In the genomic region with DNA sequence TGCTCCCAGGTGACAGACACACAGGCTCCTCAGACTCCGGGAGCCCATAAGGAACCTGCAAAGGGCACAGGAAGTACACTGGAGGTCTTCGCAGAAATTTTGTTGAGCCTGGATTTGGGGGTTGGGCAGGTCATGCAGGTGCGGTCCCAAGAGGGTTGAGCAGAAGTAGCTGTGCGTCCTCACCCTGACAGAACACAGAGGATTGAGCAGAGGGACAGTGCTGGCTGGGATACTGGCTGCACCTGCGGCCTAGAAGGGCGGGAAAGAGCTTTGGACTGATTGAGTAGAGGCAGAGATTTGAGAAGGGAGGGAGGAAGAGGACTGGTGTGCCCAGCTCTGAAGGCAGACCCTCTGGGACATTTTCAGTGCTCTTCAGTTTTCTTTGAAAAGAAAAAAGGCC, we compare ENCODE assay signal across 20 cellular contexts.
DNase-seq lines count a peak whose midpoint lies in the region; ATAC-seq and TF ChIP-seq lines count a peak whose summit lies in the region.
"Had no signal": no experiment of that assay in that cellular context is flagged by ENCODE, and none has a peak within 500 bp of the region (broad histone marks: within the 10 kb centered on the region; RNA-seq: fewer than 3 reads in every experiment).

No MANE protein-coding gene starts in this region.

- H2BK15ac ChIP-seq in mesenchymal stem cell (ENCODE audit: low read depth, poor library complexity, severe bottlenecking) = no peak overlapping the region

- H2BK12ac ChIP-seq in mesenchymal stem cell (ENCODE audit: low read length in 2 of 2) = no peak overlapping the region

- H3K27me3 ChIP-seq in mesenchymal stem cell (ENCODE audit: control insufficient read depth in 1 of 2, insufficient read depth in 1 of 2, low read length in 2 of 2) (no peaks in the 10 kb centered on the region), right cardiac atrium (ENCODE audit: control insufficient read depth, insufficient read depth) (no peaks in the 10 kb centered on the region)

- peak overlapping the region in 1 of 2 experiments; percentile 73 for H3K23ac ChIP-seq in mesenchymal stem cell (ENCODE audit: low read length in 2 of 2)

- no peaks in the 10 kb centered on the region for H3K79me1 ChIP-seq in mesenchymal stem cell (replicated peaks; ENCODE audit: low read length, poor library complexity, severe bottlenecking)

- no peak overlapping the region for H3K4me3 ChIP-seq in mesenchymal stem cell (ENCODE audit: insufficient read depth in 1 of 2, low read depth in 1 of 2, low read length in 2 of 2)
- H3K4me3 ChIP-seq in right cardiac atrium (ENCODE audit: low read length) = no peak overlapping the region
- H3K4me3 ChIP-seq: HAP-1 had no signal

- peak overlapping the region; percentile 54 for H4K91ac ChIP-seq in mesenchymal stem cell (ENCODE audit: low read length)

- no peak overlapping the region for H3K14ac ChIP-seq in mesenchymal stem cell (ENCODE audit: low read length in 2 of 2)

- H2AFZ ChIP-seq in mesenchymal stem cell (ENCODE audit: low read depth, low read length) = no peak overlapping the region

- peak overlapping the region in 1 of 2 experiments; percentile 67 for H3K18ac ChIP-seq in mesenchymal stem cell (ENCODE audit: low read depth in 1 of 2, low read length in 2 of 2)

- H3K27ac Mint-ChIP-seq in activated naive CD8-positive, alpha-beta T cell treated with anti-CD3 and anti-CD28 coated beads, Interleukin-2, amount 10 ng/mL, durations not matched to agents 7 days and 5 days = peak overlapping the region; percentile 26
- H3K27ac Mint-ChIP-seq in activated naive CD8-positive, alpha-beta T cell treated with anti-CD3 and anti-CD28 coated beads for 36 hours = no peak overlapping the region
- peak overlapping the region; percentile 64 for H3K27ac Mint-ChIP-seq in stimulated activated memory B cell treated with anti-CD40 and anti-IgM and Interleukin-4, amounts not matched to agents 10 μg/mL and 1 μg/mL and 100 μg/mL, for 72 hours

- intact Hi-C loops in right cardiac atrium (cut with DNase I) (no loop called here), cardiac septum (cut with DNase I) (no loop called here)

- H3K36me3 ChIP-seq in mesenchymal stem cell (ENCODE audit: control insufficient read depth in 1 of 2, insufficient read depth in 2 of 2, low read depth in 1 of 2, low read length in 2 of 2) = no peaks in the 10 kb centered on the region
- H3K36me3 ChIP-seq: HAP-1 had no signal

- POLR2A ChIA-PET in activated naive CD8-positive, alpha-beta T cell treated with anti-CD3 and anti-CD28 coated beads, Interleukin-2, amount 10 ng/mL, durations not matched to agents 7 days and 5 days (lab: Charles Lee) = interaction anchor here (0.6 kb wide), 1 partner anchor 23 kb away, joined by 3 read pairs; no protein-coding TSS in a partner anchor
- POLR2A ChIA-PET in RWPE1 (lab: Yijun Ruan, JAX; ENCODE audit: low non-redundant PET) = no interaction called here

- WGBS in mesenchymal stem cell = 88% methylated on average over 6 of the region's 6 CpGs
- 93% methylated on average over 6 of the region's 6 CpGs for WGBS in right cardiac atrium

- H3K4me1 ChIP-seq in mesenchymal stem cell (ENCODE audit: control insufficient read depth, insufficient read depth, low read depth, low read length) (peaks cover 6% of the 10 kb centered on the region), right cardiac atrium (ENCODE audit: control insufficient read depth, insufficient read depth, low read length) (no peaks in the 10 kb centered on the region)
- H3K4me1 ChIP-seq: HAP-1 had no signal

- no peak overlapping the region for H2BK5ac ChIP-seq in mesenchymal stem cell (ENCODE audit: low read depth, low read length, poor library complexity, severe bottlenecking)

- peak overlapping the region; percentile 16 for H4K8ac ChIP-seq in mesenchymal stem cell (ENCODE audit: low read length)

- H2AK5ac ChIP-seq in mesenchymal stem cell (ENCODE audit: low read length, severe bottlenecking) = no peak overlapping the region

- no peak overlapping the region for H2BK120ac ChIP-seq in mesenchymal stem cell (ENCODE audit: low read depth, low read length)

- H3K4me3 Mint-ChIP-seq in activated naive CD8-positive, alpha-beta T cell treated with anti-CD3 and anti-CD28 coated beads, Interleukin-2, amount 10 ng/mL, durations not matched to agents 7 days and 5 days = no peak overlapping the region
- H3K4me3 Mint-ChIP-seq in activated naive CD8-positive, alpha-beta T cell treated with anti-CD3 and anti-CD28 coated beads for 36 hours = no peak overlapping the region
- H3K4me3 Mint-ChIP-seq in stimulated activated memory B cell treated with anti-CD40 and anti-IgM and Interleukin-4, amounts not matched to agents 10 μg/mL and 1 μg/mL and 100 μg/mL, for 72 hours = no peak overlapping the region
- H3K4me3 Mint-ChIP-seq: CD14-positive monocyte had no signal

- CTCF ChIA-PET in RWPE1 (lab: Yijun Ruan, JAX) = interaction anchor here (0.7 to 1.0 kb wide), 3 partner anchors 11 to 1359 kb away, joined by 3 to 5 read pairs (median 3); no protein-coding TSS in a partner anchor

- H3K9me3 ChIP-seq in mesenchymal stem cell (ENCODE audit: control insufficient read depth, low read length) = no peaks in the 10 kb centered on the region
- no peaks in the 10 kb centered on the region for H3K9me3 ChIP-seq in right cardiac atrium (ENCODE audit: control insufficient read depth, low read length)
- H3K9me3 ChIP-seq: HAP-1 had no signal

- peaks cover 18% of the 10 kb centered on the region for H3K4me1 Mint-ChIP-seq in activated naive CD8-positive, alpha-beta T cell treated with anti-CD3 and anti-CD28 coated beads, Interleukin-2, amount 10 ng/mL, durations not matched to agents 7 days and 5 days
- H3K4me1 Mint-ChIP-seq in activated naive CD8-positive, alpha-beta T cell treated with anti-CD3 and anti-CD28 coated beads for 36 hours = peaks cover 14% of the 10 kb centered on the region
- peaks cover 45% of the 10 kb centered on the region for H3K4me1 Mint-ChIP-seq in stimulated activated memory B cell treated with anti-CD40 and anti-IgM and Interleukin-4, amounts not matched to agents 10 μg/mL and 1 μg/mL and 100 μg/mL, for 72 hours

- H3K36me3 Mint-ChIP-seq in activated naive CD8-positive, alpha-beta T cell treated with anti-CD3 and anti-CD28 coated beads, Interleukin-2, amount 10 ng/mL, durations not matched to agents 7 days and 5 days = peaks cover 4% of the 10 kb centered on the region
- peaks cover 2% of the 10 kb centered on the region for H3K36me3 Mint-ChIP-seq in activated naive CD8-positive, alpha-beta T cell treated with anti-CD3 and anti-CD28 coated beads for 36 hours
- H3K36me3 Mint-ChIP-seq in stimulated activated memory B cell treated with anti-CD40 and anti-IgM and Interleukin-4, amounts not matched to agents 10 μg/mL and 1 μg/mL and 100 μg/mL, for 72 hours = peaks cover 5% of the 10 kb centered on the region
- H3K36me3 Mint-ChIP-seq: CD14-positive monocyte had no signal

- peak overlapping the region; percentile 8; the same call in 1 of the 2 replicates for H3K27ac ChIP-seq in RWPE1
- H3K27ac ChIP-seq in mesenchymal stem cell (ENCODE audit: low read length, poor library complexity, severe bottlenecking) = no peak overlapping the region
- H3K27ac ChIP-seq in right cardiac atrium (ENCODE audit: low read length) = no peak overlapping the region

- no peak for TF ChIP-seq CTCF in RWPE1 (conservative IDR thresholded peaks at IDR 0.05; ENCODE audit: low read depth)

- no peak overlapping the region for H3K4ac ChIP-seq in mesenchymal stem cell (ENCODE audit: low read depth in 1 of 2, low read length in 2 of 2)

- no peaks in the 10 kb centered on the region for H3K27me3 Mint-ChIP-seq in activated naive CD8-positive, alpha-beta T cell treated with anti-CD3 and anti-CD28 coated beads, Interleukin-2, amount 10 ng/mL, durations not matched to agents 7 days and 5 days
- no peaks in the 10 kb centered on the region for H3K27me3 Mint-ChIP-seq in activated naive CD8-positive, alpha-beta T cell treated with anti-CD3 and anti-CD28 coated beads for 36 hours
- H3K27me3 Mint-ChIP-seq in stimulated activated memory B cell treated with anti-CD40 and anti-IgM and Interleukin-4, amounts not matched to agents 10 μg/mL and 1 μg/mL and 100 μg/mL, for 72 hours = no peaks in the 10 kb centered on the region

- peaks cover 2% of the 10 kb centered on the region for H3K9me3 Mint-ChIP-seq in activated naive CD8-positive, alpha-beta T cell treated with anti-CD3 and anti-CD28 coated beads, Interleukin-2, amount 10 ng/mL, durations not matched to agents 7 days and 5 days
- H3K9me3 Mint-ChIP-seq in activated naive CD8-positive, alpha-beta T cell treated with anti-CD3 and anti-CD28 coated beads for 36 hours = peaks cover 2% of the 10 kb centered on the region
- H3K9me3 Mint-ChIP-seq in stimulated activated memory B cell treated with anti-CD40 and anti-IgM and Interleukin-4, amounts not matched to agents 10 μg/mL and 1 μg/mL and 100 μg/mL, for 72 hours = peaks cover 3% of the 10 kb centered on the region
- H3K9me3 Mint-ChIP-seq: CD14-positive monocyte had no signal

- DNase-seq in activated naive CD8-positive, alpha-beta T cell treated with anti-CD3 and anti-CD28 coated beads, Interleukin-2, amount 10 ng/mL, durations not matched to agents 7 days and 5 days = no peak
- DNase-seq in activated naive CD8-positive, alpha-beta T cell treated with anti-CD3 and anti-CD28 coated beads for 36 hours = no peak
- DNase-seq in RWPE1 (ENCODE audit: low spot score) (no peak), mesenchymal stem cell (no peak), right cardiac atrium (no peak), NCI-H1417 (lab: John Stamatoyannopoulos, UW) (no peak), cardiac septum (ENCODE audit: low spot score) (no peak)
- DNase-seq: 8988T, DMS53, EL, GF-D8, IMR-90, NCI-H1694 treated with DMSO at 0.1 percent for 48 hours, NCI-H2081 treated with DMSO at 0.1 percent for 48 hours, NCI-H446, NCI-H526, Right ventricle myocardium superior had no signal

- H3K4me2 ChIP-seq in mesenchymal stem cell (ENCODE audit: low read length, poor library complexity, severe bottlenecking) = no peak overlapping the region

- ATAC-seq in activated naive CD8-positive, alpha-beta T cell treated with anti-CD3 and anti-CD28 coated beads, Interleukin-2, amount 10 ng/mL, durations not matched to agents 7 days and 5 days (ENCODE audit: low read depth) = no peak
- ATAC-seq in stimulated activated memory B cell treated with anti-CD40 and anti-IgM and Interleukin-4, amounts not matched to agents 10 μg/mL and 1 μg/mL and 100 μg/mL, for 72 hours = no peak
- ATAC-seq in right cardiac atrium = no peak

- no peak overlapping the region for H3K9ac ChIP-seq in mesenchymal stem cell (ENCODE audit: low read length)
